ENCODE assay signal across 16 cellular contexts in genomic region chr6:33854572-33855030, GRCh38. TPM values are rescaled to one million over a fixed set of nuclear protein-coding genes. Genes with fewer than 3 reads are reported as not detected.
A peak's percentile ranks its signal among the peaks of the same experiment; 100 is the strongest.
DNase-seq lines count a peak whose midpoint lies in the region; ATAC-seq, FAIRE-seq and TF ChIP-seq lines count a peak whose summit lies in the region.
"Had no signal": no experiment of that assay in that cellular context is flagged by ENCODE, and none has a peak within 500 bp of the region (broad histone marks: within the 10 kb centered on the region; RNA-seq: fewer than 3 reads in every experiment).

No MANE protein-coding gene starts in this region.

- dilution Hi-C loops in endothelial cell of umbilical vein (cut with MboI; ENCODE audit: extremely low pct_ligation_motif_present, low sequenced_read_pairs) = no loop called here

- TF ChIP-seq CTCF in A673 (conservative IDR thresholded peaks at IDR 0.05; ENCODE audit: low read depth, low read length) (no peak), endothelial cell of umbilical vein (IDR thresholded peaks at IDR 0.05; ENCODE audit: extremely low read depth in 1 of 2, insufficient read depth in 1 of 2, low read depth in 1 of 2, low read length in 2 of 2) (no peak), prostate gland (IDR thresholded peaks at IDR 0.05) (no peak)

- H3K4me1 ChIP-seq in A673 (ENCODE audit: insufficient read depth, low read length, poor library complexity, severe bottlenecking) = peaks cover 5% of the 10 kb centered on the region
- no peaks in the 10 kb centered on the region; the same call in 1 of the 2 replicates for H3K4me1 ChIP-seq in GM23248 (ENCODE audit: insufficient read depth)
- H3K4me1 ChIP-seq in endothelial cell of umbilical vein (ENCODE audit: control insufficient read depth, extremely low read depth, insufficient read depth, low read length) = no peaks in the 10 kb centered on the region
- no peaks in the 10 kb centered on the region for H3K4me1 ChIP-seq in prostate gland (replicated peaks)

- H3K9me2 ChIP-seq in GM23248 (ENCODE audit: insufficient read depth) = no peaks in the 10 kb centered on the region

- H3K4me3 ChIP-seq in A673 (ENCODE audit: low read depth, low read length, poor library complexity, severe bottlenecking) (no peak overlapping the region), GM23248 (no peak overlapping the region), endothelial cell of umbilical vein (replicated peaks in 1 of 3; ENCODE audit: insufficient read depth in 1 of 3, low read depth in 1 of 3, low read length in 3 of 3) (no peak overlapping the region), prostate gland (no peak overlapping the region)
- H3K4me3 ChIP-seq: sigmoid colon, stomach had no signal

- H3F3A ChIP-seq in GM23248 (ENCODE audit: insufficient read depth) = no peaks in the 10 kb centered on the region

- TF ChIP-seq POLR2A in endothelial cell of umbilical vein (IDR thresholded peaks at IDR 0.05; ENCODE audit: low read depth, low read length) (no peak), H54 (IDR thresholded peaks at IDR 0.05; ENCODE audit: low read depth, low read length) (no peak), prostate gland (IDR thresholded peaks at IDR 0.05) (no peak)

- H3K79me2 ChIP-seq in GM23248 (ENCODE audit: insufficient read depth) (no peaks in the 10 kb centered on the region), endothelial cell of umbilical vein (ENCODE audit: control insufficient read depth, insufficient read depth, low read length) (no peaks in the 10 kb centered on the region)

- no peak overlapping the region for H3K9ac ChIP-seq in GM23248
- no peak overlapping the region for H3K9ac ChIP-seq in endothelial cell of umbilical vein (replicated peaks; ENCODE audit: extremely low read depth, insufficient read depth, low read length)

- no peaks in the 10 kb centered on the region for H3K36me3 ChIP-seq in A673 (ENCODE audit: insufficient read depth, low read length, poor library complexity, severe bottlenecking)
- no peaks in the 10 kb centered on the region for H3K36me3 ChIP-seq in GM23248 (ENCODE audit: low read depth)
- H3K36me3 ChIP-seq in endothelial cell of umbilical vein (ENCODE audit: control insufficient read depth in 2 of 2, extremely low read depth in 1 of 2, insufficient read depth in 2 of 2, low read length in 2 of 2) = no peaks in the 10 kb centered on the region
- no peaks in the 10 kb centered on the region for H3K36me3 ChIP-seq in prostate gland
- H3K36me3 ChIP-seq: sigmoid colon, stomach had no signal

- intact Hi-C loops in A673 (cut with micrococcal nuclease; ENCODE audit: unreplicated experiment) (no loop called here), endothelial cell of umbilical vein (cut with micrococcal nuclease) (no loop called here), prostate gland (cut with DNase I) (no loop called here)

- ATAC-seq in HG03457 (IDR thresholded peaks at IDR 0.05; ENCODE audit: unreplicated experiment) = no peak
- ATAC-seq in GM18909 (IDR thresholded peaks at IDR 0.05; ENCODE audit: poor library complexity, unreplicated experiment) = no peak

- H3K27me3 ChIP-seq in A673 (replicated peaks; ENCODE audit: insufficient read depth, low read depth, low read length, poor library complexity) (no peaks in the 10 kb centered on the region), GM23248 (replicated peaks; ENCODE audit: insufficient read depth) (no peaks in the 10 kb centered on the region), endothelial cell of umbilical vein (ENCODE audit: control insufficient read depth in 2 of 2, insufficient read depth in 2 of 2, low read length in 2 of 2) (peaks cover 8 to 13% of the 10 kb centered on the region in 2 experiments), prostate gland (replicated peaks; ENCODE audit: insufficient read depth) (no peaks in the 10 kb centered on the region)

- H3K9me3 ChIP-seq in A673 (ENCODE audit: low read depth, low read length, poor library complexity, severe bottlenecking) = no peaks in the 10 kb centered on the region
- no peaks in the 10 kb centered on the region for H3K9me3 ChIP-seq in GM23248 (ENCODE audit: low read depth)
- H3K9me3 ChIP-seq in endothelial cell of umbilical vein (replicated peaks; ENCODE audit: control insufficient read depth, insufficient read depth, low read length) = no peaks in the 10 kb centered on the region
- no peaks in the 10 kb centered on the region for H3K9me3 ChIP-seq in prostate gland
- H3K9me3 ChIP-seq: sigmoid colon, stomach had no signal

- no peak overlapping the region for H3K4me2 ChIP-seq in GM23248 (ENCODE audit: unreplicated experiment)
- no peak overlapping the region for H3K4me2 ChIP-seq in endothelial cell of umbilical vein (ENCODE audit: insufficient read depth, low read length)

- CTCF ChIA-PET in A673 (lab: Charles Lee) (no interaction called here), endothelial cell of umbilical vein (lab: Charles Lee) (interaction anchor here (2.4 kb wide), 1 partner anchor 15 kb away, joined by 10 read pairs; no protein-coding TSS in a partner anchor)

- BruUV-seq in A673 (replicated peaks; lab: Mats Ljungman, UMichigan) (no TSS peak), endothelial cell of umbilical vein (replicated peaks; lab: Mats Ljungman, UMichigan) (no TSS peak)

- DNase-seq in A673 (ENCODE audit: low spot score) (peak; percentile 77), GM23248 (peak; percentile 42), NCI-H2227 treated with DMSO at 0.1 percent for 48 hours (lab: John Stamatoyannopoulos, UW) (peak; percentile 82), endothelial cell of umbilical vein (ENCODE audit: low read depth, low spot score) (peak; percentile 13), H54 (ENCODE audit: insufficient read length, low spot score) (no peak), prostate gland (ENCODE audit: low spot score) (no peak)
- DNase-seq: activated CD4-positive, CD25-positive, alpha-beta regulatory T cell; AML-193; anterior cingulate cortex; effector CD4-positive, alpha-beta T cell; foreskin melanocyte; sigmoid colon; stomach had no signal

- WGBS in GM23248 (ENCODE audit: low coverage in 1 of 2, low lambda C conversion rate in 2 of 2, missing lambda C conversion rate in 2 of 2), 2 experiments = 23 to 28% methylated on average over 13 to 14 of the region's 14 CpGs
- 18% methylated on average over 14 of the region's 14 CpGs for WGBS in prostate gland

- no peaks in the 10 kb centered on the region for H3K9me1 ChIP-seq in endothelial cell of umbilical vein (replicated peaks; ENCODE audit: control insufficient read depth, extremely low read depth, insufficient read depth, low read length)

- no peak for FAIRE-seq in endothelial cell of umbilical vein (lab: Jason Lieb, UNC)
- FAIRE-seq in H54 (lab: Jason Lieb, UNC) = no peak

- H2AFZ ChIP-seq in GM23248 (no peak overlapping the region), endothelial cell of umbilical vein (ENCODE audit: low read depth, low read length) (no peak overlapping the region)

- in situ Hi-C loops in GM23248 (cut with MboI) = no loop called here

- H4K20me1 ChIP-seq in GM23248 (ENCODE audit: insufficient read depth) (no peaks in the 10 kb centered on the region), endothelial cell of umbilical vein (replicated peaks; ENCODE audit: control insufficient read depth, extremely low read depth, insufficient read depth, low read length) (no peaks in the 10 kb centered on the region)

- H3K27ac ChIP-seq in A673 (ENCODE audit: low read depth, low read length, poor library complexity, severe bottlenecking) = no peak overlapping the region
- no peak overlapping the region for H3K27ac ChIP-seq in GM23248
- no peak overlapping the region for H3K27ac ChIP-seq in endothelial cell of umbilical vein (ENCODE audit: insufficient read depth, low read depth, low read length)
- H3K27ac ChIP-seq in prostate gland = no peak overlapping the region
- H3K27ac ChIP-seq: sigmoid colon, stomach had no signal

- POLR2A ChIA-PET in A673 (lab: Charles Lee; ENCODE audit: low non-redundant PET) (no interaction called here), endothelial cell of umbilical vein (lab: Charles Lee) (interaction anchor here (0.8 kb wide), 1 partner anchor 87 kb away, joined by 3 read pairs; no protein-coding TSS in a partner anchor)

TF ChIP-seq in endothelial cell of umbilical vein, 7 proteins besides CTCF, POLR2A, EP300 and RAD21:
- no peak for TF ChIP-seq GATA2 (IDR thresholded peaks at IDR 0.05; ENCODE audit: insufficient read depth, insufficient read length, low read depth, low read length)
- no peak for TF ChIP-seq EZH2 (IDR thresholded peaks at IDR 0.05; ENCODE audit: borderline replicate concordance, low read depth, low read length, severe bottlenecking)
- TF ChIP-seq MAX (IDR thresholded peaks at IDR 0.05; ENCODE audit: insufficient read depth, insufficient read length) = no peak
- no peak for TF ChIP-seq JUN (IDR thresholded peaks at IDR 0.05; ENCODE audit: borderline replicate concordance, insufficient read depth, insufficient read length, low read depth)
- TF ChIP-seq MYC (IDR thresholded peaks at IDR 0.05; ENCODE audit: low read depth, low read length) = no peak
- TF ChIP-seq FOS (IDR thresholded peaks at IDR 0.05; ENCODE audit: borderline replicate concordance, insufficient read depth, low read length) = no peak
- no peak for TF ChIP-seq POLR2AphosphoS5 (IDR thresholded peaks at IDR 0.05; ENCODE audit: insufficient read depth, low read depth, low read length)

RNA-seq across cellular contexts. Expression of gene MLN, which starts 50.8 kb away (rescaled TPM):
- total RNA-seq in A673 (2021) = not detected in 2 replicates
- total RNA-seq in GM23248 (2014; rRNA removed; shearing (Covaris generic)) = not detected in 2 replicates
- not detected in 2 replicates for polyA plus RNA-seq in GM23248 (2016; fragmentation: Nextera tagmentation; extraction: Ambion mirVana)
- not detected in 2 replicates for total RNA-seq in endothelial cell of umbilical vein
- not detected in 2 replicates for polyA plus RNA-seq in endothelial cell of umbilical vein
- polyA plus RNA-seq in endothelial cell of umbilical vein (2011; cell fraction: cytosol; rRNA removed) = not detected in 2 replicates
- not detected in 2 replicates for polyA plus RNA-seq in endothelial cell of umbilical vein (2011; cell fraction: nucleus; rRNA removed)
- not detected in 2 replicates for polyA plus RNA-seq in endothelial cell of umbilical vein (2012)
- not detected in 2 replicates for polyA minus RNA-seq in endothelial cell of umbilical vein
- not detected for polyA minus RNA-seq in endothelial cell of umbilical vein (2011; cell fraction: cytosol; rRNA and poly(A)+ RNA removed)
- not detected in 2 replicates for polyA minus RNA-seq in endothelial cell of umbilical vein (2011; cell fraction: nucleus; rRNA and poly(A)+ RNA removed)
- total RNA-seq in prostate gland = not detected
- total RNA-seq: Daoy, sigmoid colon, stomach had no signal
- polyA plus RNA-seq: stomach had no signal

Comparison
In these comparisons a context has a peak if more than half of its experiments do, and no peak if none do; other contexts are left out.
1. DNase-seq: peak in A673 (single experiment), GM23248 (single experiment), NCI-H2227 treated with DMSO at 0.1 percent for 48 hours (single experiment) and endothelial cell of umbilical vein (single experiment); none in H54 (single experiment) and prostate gland (single experiment).